Comparison of ENCODE assay signal across 1 cellular context in genomic region chrX:7987160-7987992, GRCh38.
TF ChIP-seq lines count a peak whose summit lies in the region.

No MANE protein-coding gene starts in this region.

TF ChIP-seq in K562, 482 proteins besides CTCF, POLR2A, EP300 and RAD21 (continued from another document):
- TF ChIP-seq HNRNPLL (IDR thresholded peaks at IDR 0.05; ENCODE audit: low read depth, low read length, poor library complexity, severe bottlenecking) (no peak), ELF1 (tag; IDR thresholded peaks at IDR 0.05) (no peak), TCF7L2 (IDR thresholded peaks at IDR 0.05; ENCODE audit: low read depth, low read length) (no peak), ATF6 (CRISPR knock-in tag; IDR thresholded peaks at IDR 0.05) (no peak), MBD1 (CRISPR knock-in tag; IDR thresholded peaks at IDR 0.05) (no peak), HES1 (IDR thresholded peaks at IDR 0.05; ENCODE audit: low read depth) (no peak), PATZ1 (CRISPR knock-in tag; IDR thresholded peaks at IDR 0.05; ENCODE audit: borderline replicate concordance) (no peak), PRDM10 (IDR thresholded peaks at IDR 0.05; ENCODE audit: partially characterized antibody) (no peak), ZNF280B (CRISPR knock-in tag; IDR thresholded peaks at IDR 0.05) (no peak), ZFP36 (IDR thresholded peaks at IDR 0.05; ENCODE audit: low read depth, low read length, partially characterized antibody) (no peak), ATF3 (IDR thresholded peaks at IDR 0.05) (peak; percentile 24; the same call in 1 of the 2 replicates), ATF3 (CRISPR knock-in tag; conservative IDR thresholded peaks at IDR 0.05) (no peak), SPI1 (IDR thresholded peaks at IDR 0.05; ENCODE audit: borderline replicate concordance, low read depth, low read length) (peak; percentile 39; the same call in 1 of the 2 replicates), EP400 (IDR thresholded peaks at IDR 0.05) (no peak), NFATC3 (IDR thresholded peaks at IDR 0.05) (no peak), ESRRA (IDR thresholded peaks at IDR 0.05; ENCODE audit: borderline replicate concordance, low read depth) (peak; percentile 26; the same call in 1 of the 2 replicates)
TF ChIP-seq in K562: peak in this region for 6.
